ENCODE assay signal across 21 cellular contexts in the genomic region with DNA sequence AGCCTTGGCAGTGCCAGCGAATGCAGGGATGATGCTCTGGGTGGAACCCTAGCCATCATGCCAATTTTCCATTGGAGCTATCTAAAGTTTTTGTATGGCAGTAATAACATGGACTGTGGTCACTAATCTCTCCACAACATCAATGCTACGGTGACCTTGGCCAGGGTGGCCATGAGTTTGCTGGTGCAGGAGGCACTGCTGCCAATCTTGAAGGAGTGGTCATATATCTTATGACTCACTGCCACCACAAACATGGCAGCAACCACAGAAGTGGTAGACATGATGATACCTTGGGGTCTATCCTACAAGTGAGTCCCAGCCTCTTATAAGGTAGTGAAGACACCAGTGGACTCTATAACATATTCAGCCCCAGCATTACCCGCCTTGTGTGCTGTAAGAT.
"Had no signal": no experiment of that assay in that cellular context is flagged by ENCODE, and none has a peak within 500 bp of the region (broad histone marks: within the 10 kb centered on the region; RNA-seq: fewer than 3 reads in every experiment).

No MANE protein-coding gene starts in this region.

- DNase-seq: Kasumi-1; MV-4-11; NCI-H1092; NCI-H1436; NCI-H187; NCI-H2029; NCI-H2081 treated with DMSO at 0.1 percent for 48 hours; NCI-H2171; NCI-H226; NCI-H446; NCI-H510A; NCI-H524 treated with DMSO at 0.1 percent for 48 hours; NCI-H69; NCI-H774; NK-92 treated with Interleukin-12 subunit alpha and Interleukin-12 subunit beta, amount 100 ng/mL, for 24 hours; PC-3; SHP77 treated with DMSO at 0.1 percent for 48 hours; SJCRH30 had no signal

- FAIRE-seq: K562 had no signal

- ATAC-seq: K562, Panc1, PC-3, Right ventricle myocardium inferior had no signal
